ENCODE assay signal across 8 cellular contexts in the genomic region with DNA sequence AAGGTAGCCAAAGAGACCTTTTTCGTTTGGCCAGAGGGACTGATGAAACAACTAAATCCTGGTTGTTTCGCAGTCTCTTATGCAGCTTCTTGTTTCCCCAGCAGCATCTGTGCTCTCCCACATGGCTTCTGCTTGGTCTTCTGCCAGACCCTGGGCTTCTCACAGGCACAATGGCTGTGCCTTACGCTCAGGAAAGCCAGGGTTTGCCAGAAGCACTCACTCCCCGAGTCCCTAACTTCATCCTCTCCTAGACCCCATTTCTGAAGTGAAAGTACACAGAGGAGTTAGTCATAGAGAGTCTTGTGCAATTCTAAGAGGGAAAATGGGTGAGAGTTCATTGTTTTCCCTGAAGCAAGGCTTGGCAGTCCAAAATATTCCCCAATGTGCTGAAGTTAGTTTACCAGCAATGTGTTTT.
DNase-seq lines count a peak whose midpoint lies in the region; ATAC-seq and TF ChIP-seq lines count a peak whose summit lies in the region.

No MANE protein-coding gene starts in this region.

- H3K36me3 ChIP-seq in lower lobe of right lung (no peaks in the 10 kb centered on the region), thyroid gland (no peaks in the 10 kb centered on the region)

- H3K27ac ChIP-seq in lower lobe of right lung = peak overlapping the region; percentile 57
- H3K27ac ChIP-seq in thyroid gland = peak overlapping the region; percentile 46 to 75 (median 68)

- no peaks in the 10 kb centered on the region for H3K27me3 ChIP-seq in lower lobe of right lung (ENCODE audit: low read depth)
- H3K27me3 ChIP-seq in thyroid gland = no peaks in the 10 kb centered on the region

- ATAC-seq in lower lobe of right lung = peak; percentile 57 to 78
- ATAC-seq in HG02588 (IDR thresholded peaks at IDR 0.05; ENCODE audit: unreplicated experiment) = no peak
- ATAC-seq in HG02840 (IDR thresholded peaks at IDR 0.05; ENCODE audit: low FRiP score, unreplicated experiment) = no peak

- intact Hi-C loops in lower lobe of right lung (cut with DNase I) (no loop called here), thyroid gland (cut with DNase I) (no loop called here)

- TF ChIP-seq POLR2A in thyroid gland (IDR thresholded peaks at IDR 0.05) = no peak

- H3K9me3 ChIP-seq in lower lobe of right lung (no peaks in the 10 kb centered on the region), thyroid gland (no peaks in the 10 kb centered on the region)

- 70 to 82% methylated on average over 4 of the region's 4 CpGs for WGBS in thyroid gland, 2 donors

- H3K4me1 ChIP-seq in lower lobe of right lung (no peaks in the 10 kb centered on the region), thyroid gland (peaks cover 0 to 4% of the 10 kb centered on the region in 2 donors)

- DNase-seq in M059J (ENCODE audit: low read depth) (peak; percentile 72), cardiac fibroblast (ENCODE audit: low read depth in 2 of 2) (peak; percentile 80 to 95), lower lobe of right lung (no peak), thyroid gland (peak; percentile 10 to 19), GM20000 (ENCODE audit: low spot score) (no peak)
- DNase-seq in effector CD8-positive, alpha-beta T cell (lab: John Stamatoyannopoulos, UW) = no peak

- H3K4me3 ChIP-seq in cardiac fibroblast (replicated peaks in 1 of 2; ENCODE audit: low read depth in 2 of 2, low read length in 2 of 2) (peak overlapping the region in 1 of 2 donors; percentile 35), lower lobe of right lung (no peak overlapping the region), thyroid gland (replicated peaks in 1 of 3) (no peak overlapping the region)

- no peak for TF ChIP-seq CTCF in cardiac fibroblast (IDR thresholded peaks at IDR 0.05; ENCODE audit: low read depth, low read length)
- TF ChIP-seq CTCF in lower lobe of right lung (IDR thresholded peaks at IDR 0.05) = no peak
- no peak for TF ChIP-seq CTCF in thyroid gland (IDR thresholded peaks at IDR 0.05)
- TF ChIP-seq CTCF in GM20000 (IDR thresholded peaks at IDR 0.05; ENCODE audit: extremely low read depth, missing control alignments) = no peak

Comparison
In these comparisons a context has a peak if more than half of its experiments do, and no peak if none do; other contexts are left out.
1. DNase-seq: peak in M059J (single experiment), cardiac fibroblast (2 of 2) and thyroid gland (2 of 2); none in lower lobe of right lung (single experiment), effector CD8-positive, alpha-beta T cell (single experiment) and GM20000 (single experiment).
2. ATAC-seq: peak in lower lobe of right lung (2 of 2); none in HG02588 (single experiment) and HG02840 (single experiment).